ENCODE assay signal across 8 cellular contexts in the genomic region with DNA sequence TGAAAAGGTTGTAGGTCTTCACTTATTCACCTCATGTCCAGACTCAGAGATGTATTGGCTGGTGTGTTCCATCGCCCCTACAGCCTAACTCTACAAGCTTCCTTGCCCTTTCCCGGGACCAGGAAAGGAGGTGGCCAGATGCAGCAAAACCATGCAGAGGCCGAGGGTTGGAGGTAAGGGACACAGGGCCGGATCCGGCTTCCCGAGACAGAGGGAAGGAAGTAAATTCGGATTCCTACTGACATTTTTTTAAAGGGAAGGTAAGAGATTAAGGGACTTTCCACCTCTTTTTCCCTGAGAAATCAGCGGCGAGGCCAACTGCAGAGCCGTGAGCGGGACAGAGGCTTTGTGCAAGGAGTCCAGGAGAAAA. TPM values are rescaled to one million over a fixed set of nuclear protein-coding genes. Genes with fewer than 3 reads are reported as not detected.
DNase-seq lines count a peak whose midpoint lies in the region; ATAC-seq and TF ChIP-seq lines count a peak whose summit lies in the region.

No MANE protein-coding gene starts in this region.

- DNase-seq in Caco-2 (no peak), LNCaP clone FGC (ENCODE audit: low read depth) (no peak), GDM1 (lab: John Stamatoyannopoulos, UW) (no peak)
- DNase-seq in naive thymus-derived CD4-positive, alpha-beta T cell, result no peak

- intact Hi-C loops in Caco-2 (cut with micrococcal nuclease; ENCODE audit: unreplicated experiment), result loop anchor here (5.0 kb wide), 1 partner anchor 60 kb away; a partner anchor contains a TSS
- intact Hi-C loops in naive thymus-derived CD4-positive, alpha-beta T cell (cut with micrococcal nuclease), result no loop called here

- CTCF ChIA-PET in Caco-2 (lab: Charles Lee), result no interaction called here
- CTCF ChIA-PET in naive thymus-derived CD4-positive, alpha-beta T cell (lab: Charles Lee), result no interaction called here

- no peaks in the 10 kb centered on the region for H3K27me3 ChIP-seq in Caco-2 (replicated peaks; ENCODE audit: control insufficient read depth, insufficient read depth, low read length)
- peaks cover 0 to 3% of the 10 kb centered on the region in 2 donors for H3K27me3 ChIP-seq in naive thymus-derived CD4-positive, alpha-beta T cell (ENCODE audit: control insufficient read depth in 2 of 2, insufficient read depth in 2 of 2, low read length in 2 of 2)

- H3K4me1 Mint-ChIP-seq in Caco-2 (ENCODE audit: low read depth, unreplicated experiment) (no peaks in the 10 kb centered on the region), brain (peaks cover 3% of the 10 kb centered on the region)
- H3K4me1 Mint-ChIP-seq in naive thymus-derived CD4-positive, alpha-beta T cell, result peaks cover 6 to 12% (median 8%) of the 10 kb centered on the region in 7 donors

- no peaks in the 10 kb centered on the region for H3K4me1 ChIP-seq in Caco-2
- H3K4me1 ChIP-seq in naive thymus-derived CD4-positive, alpha-beta T cell (ENCODE audit: control insufficient read depth in 2 of 2, insufficient read depth in 2 of 2, low read length in 2 of 2), result no peaks in the 10 kb centered on the region

- H3K9me3 Mint-ChIP-seq in Caco-2 (ENCODE audit: unreplicated experiment) (no peaks in the 10 kb centered on the region), brain (peaks cover 3 to 8% (median 5%) of the 10 kb centered on the region in 5 experiments)
- H3K9me3 Mint-ChIP-seq in naive thymus-derived CD4-positive, alpha-beta T cell, result no peaks in the 10 kb centered on the region

- BruUV-seq in Caco-2 (replicated peaks; lab: Mats Ljungman, UMichigan), result TSS peak; percentile 26

- no peaks in the 10 kb centered on the region for H3K36me3 Mint-ChIP-seq in Caco-2 (ENCODE audit: insufficient read depth, unreplicated experiment)
- H3K36me3 Mint-ChIP-seq in brain, result peaks cover 9% of the 10 kb centered on the region
- peaks cover 0 to 2% (median 0%) of the 10 kb centered on the region in 5 donors for H3K36me3 Mint-ChIP-seq in naive thymus-derived CD4-positive, alpha-beta T cell

- no peaks in the 10 kb centered on the region for H3K36me3 ChIP-seq in Caco-2 (ENCODE audit: control insufficient read depth, insufficient read depth, low read length)
- H3K36me3 ChIP-seq in naive thymus-derived CD4-positive, alpha-beta T cell (ENCODE audit: control insufficient read depth in 2 of 3, insufficient read depth in 3 of 3, low read length in 3 of 3), result no peaks in the 10 kb centered on the region

- no peak overlapping the region for H3K27ac Mint-ChIP-seq in Caco-2 (ENCODE audit: unreplicated experiment)
- peak overlapping the region in 1 of 5 experiments; percentile 50 for H3K27ac Mint-ChIP-seq in brain
- no peak overlapping the region for H3K27ac Mint-ChIP-seq in naive thymus-derived CD4-positive, alpha-beta T cell

- H3K4me3 Mint-ChIP-seq in Caco-2 (ENCODE audit: unreplicated experiment) (peak overlapping the region; percentile 70), brain (peak overlapping the region; percentile 77 to 84 (median 82))
- peak overlapping the region; percentile 53 to 78 (median 74) for H3K4me3 Mint-ChIP-seq in naive thymus-derived CD4-positive, alpha-beta T cell

- H3K9me3 ChIP-seq in Caco-2, result no peaks in the 10 kb centered on the region
- H3K9me3 ChIP-seq in naive thymus-derived CD4-positive, alpha-beta T cell (ENCODE audit: control insufficient read depth in 2 of 3, low read length in 3 of 3), result no peaks in the 10 kb centered on the region

- no peak for ATAC-seq in naive thymus-derived CD4-positive, alpha-beta T cell
- ATAC-seq in GM21515 (IDR thresholded peaks at IDR 0.05; ENCODE audit: unreplicated experiment), result no peak
- no peak for ATAC-seq in GM19351 (IDR thresholded peaks at IDR 0.05; ENCODE audit: unreplicated experiment)
- no peak for ATAC-seq in HG03135 (IDR thresholded peaks at IDR 0.05; ENCODE audit: unreplicated experiment)

- no peak overlapping the region for H3K27ac ChIP-seq in naive thymus-derived CD4-positive, alpha-beta T cell (ENCODE audit: low read depth, low read length)

- H3K27me3 Mint-ChIP-seq in Caco-2 (ENCODE audit: insufficient read depth, unreplicated experiment), result peaks cover 3% of the 10 kb centered on the region
- peaks cover 39% of the 10 kb centered on the region for H3K27me3 Mint-ChIP-seq in brain
- H3K27me3 Mint-ChIP-seq in naive thymus-derived CD4-positive, alpha-beta T cell, result peaks cover 34 to 69% (median 58%) of the 10 kb centered on the region in 5 donors

- TF ChIP-seq CTCF in Caco-2 (IDR thresholded peaks at IDR 0.05; ENCODE audit: insufficient read depth in 1 of 2, low read depth in 1 of 2, low read length in 1 of 2, severe bottlenecking in 1 of 2, unreplicated experiment in 1 of 2), result no peak
- no peak for TF ChIP-seq CTCF in LNCaP clone FGC (IDR thresholded peaks at IDR 0.05; ENCODE audit: control insufficient read depth, extremely low read depth, insufficient read depth)
- TF ChIP-seq CTCF in brain (conservative IDR thresholded peaks at IDR 0.05), result no peak

- peak overlapping the region; percentile 32 for H3K4me3 ChIP-seq in Caco-2 (ENCODE audit: low read depth, low read length)
- H3K4me3 ChIP-seq in LNCaP clone FGC (ENCODE audit: low read depth, low read length), result peak overlapping the region; percentile 49
- H3K4me3 ChIP-seq in naive thymus-derived CD4-positive, alpha-beta T cell (ENCODE audit: low read length), result no peak overlapping the region

- POLR2A ChIA-PET in Caco-2 (lab: Charles Lee), result no interaction called here
- POLR2A ChIA-PET in naive thymus-derived CD4-positive, alpha-beta T cell (lab: Charles Lee), result no interaction called here

RNA-seq across cellular contexts. Expression of a gene that starts 12.7 kb away (rescaled TPM):
- total RNA-seq in Caco-2 (2022), result 2.8 and 3.1 TPM in 2 replicates
- 5.6 TPM for polyA plus RNA-seq in brain (ENCODE audit: insufficient read depth, low read depth, low replicate concordance)
- total RNA-seq in naive thymus-derived CD4-positive, alpha-beta T cell, result under 1 TPM in 1 of 5 experiments, not detected in 4; 0.19 TPM
- not detected for polyA plus RNA-seq in naive thymus-derived CD4-positive, alpha-beta T cell

RNA-seq across cellular contexts. Expression of a gene that starts 41.4 kb away (rescaled TPM):
- total RNA-seq in Caco-2 (2022), result 24.8 and 25.9 TPM in 2 replicates
- polyA plus RNA-seq in brain (ENCODE audit: insufficient read depth, low read depth, low replicate concordance), result 98.9 TPM
- total RNA-seq in naive thymus-derived CD4-positive, alpha-beta T cell, result 1 to 10 TPM in 4 of 5 experiments, under 1 TPM in 1; 0.66 to 2.1 (median 1.1) TPM
- polyA plus RNA-seq in naive thymus-derived CD4-positive, alpha-beta T cell, result 1 to 10 TPM in 1 of 2 donors, under 1 TPM in 1; 0.48 to 1.6 TPM

RNA-seq across cellular contexts. Expression of a gene that starts 55.4 kb away (rescaled TPM):
- 37.7 and 41.0 TPM in 2 replicates for total RNA-seq in Caco-2 (2022)
- 111 TPM for polyA plus RNA-seq in brain (ENCODE audit: insufficient read depth, low read depth, low replicate concordance)
- 10 to 100 TPM; 11.4 to 20.6 (median 11.7) TPM for total RNA-seq in naive thymus-derived CD4-positive, alpha-beta T cell
- polyA plus RNA-seq in naive thymus-derived CD4-positive, alpha-beta T cell, result 10 to 100 TPM; 24.8 to 26.4 TPM

RNA-seq across cellular contexts. Expression of a gene that starts 55.8 kb away (rescaled TPM):
- 10.3 and 10.7 TPM in 2 replicates for total RNA-seq in Caco-2 (2022)
- polyA plus RNA-seq in brain (ENCODE audit: insufficient read depth, low read depth, low replicate concordance), result 18.1 TPM
- total RNA-seq in naive thymus-derived CD4-positive, alpha-beta T cell, result 10 to 100 TPM; 13.1 to 30.6 (median 22.3) TPM
- polyA plus RNA-seq in naive thymus-derived CD4-positive, alpha-beta T cell, result 10 to 100 TPM; 13.4 to 17.0 TPM

RNA-seq across cellular contexts. Expression of a gene that starts 59.9 kb away (rescaled TPM):
- total RNA-seq in Caco-2 (2022), result 35.4 and 37.0 TPM in 2 replicates
- polyA plus RNA-seq in brain (ENCODE audit: insufficient read depth, low read depth, low replicate concordance), result 48.1 TPM
- total RNA-seq in naive thymus-derived CD4-positive, alpha-beta T cell, result 10 to 100 TPM in 1 of 5 experiments, 1 to 10 TPM in 1, under 1 TPM in 3; 0.58 to 45.5 (median 0.92) TPM
- 1 to 10 TPM; 1.0 to 1.3 TPM for polyA plus RNA-seq in naive thymus-derived CD4-positive, alpha-beta T cell
